Comparison of ENCODE assay signal across 8 cellular contexts in the genomic region with DNA sequence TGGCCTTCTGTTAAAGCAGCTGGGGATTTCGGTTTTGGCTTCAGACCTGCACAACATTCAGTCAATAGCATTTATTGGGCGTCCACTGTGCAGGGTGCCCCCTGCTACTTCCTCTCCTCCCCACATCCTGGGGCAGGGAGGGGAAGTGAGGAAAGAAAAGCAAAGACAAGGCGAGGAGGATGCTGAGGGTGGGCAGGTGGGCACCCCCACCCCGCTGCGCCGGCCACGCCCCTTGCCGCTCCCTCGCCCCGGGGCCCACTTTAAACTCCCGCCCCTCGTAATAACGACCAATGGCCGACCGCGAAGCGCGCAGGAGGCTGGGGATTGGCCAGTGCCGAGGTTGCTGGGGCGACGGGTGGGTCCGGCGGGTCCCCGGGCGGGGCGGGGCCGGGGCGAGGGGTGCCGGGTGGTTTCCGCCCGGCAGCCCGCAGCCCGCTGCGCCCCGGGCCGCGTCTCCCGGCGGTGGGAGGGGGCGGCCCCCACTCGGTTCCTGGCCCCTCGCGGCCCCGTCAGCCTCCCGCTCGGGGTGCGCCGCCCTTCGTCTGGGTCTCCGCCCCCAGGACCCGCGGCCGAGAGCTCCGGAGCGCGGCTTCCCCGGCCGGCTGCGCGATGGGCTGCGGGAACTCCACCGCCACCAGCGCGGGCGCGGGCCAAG. TPM values are rescaled to one million over a fixed set of nuclear protein-coding genes. Genes with fewer than 3 reads are reported as not detected.
A peak's percentile ranks its signal among the peaks of the same experiment; 100 is the strongest.
DNase-seq lines count a peak whose midpoint lies in the region; ATAC-seq, FAIRE-seq and TF ChIP-seq lines count a peak whose summit lies in the region.

Gene C12orf75 (plus strand): TSS at position 409 of the 655 bp plus-strand sequence. CDS start 201 bp downstream, at position 610.

- ATAC-seq in HG03432 (IDR thresholded peaks at IDR 0.05; ENCODE audit: unreplicated experiment) (peak; percentile 90), left lobe of liver (peak; percentile 84)

- peak within 1 kb of the TSS; percentile 66 to 68 for H3K27ac ChIP-seq in coronary artery

- POLR2A ChIA-PET in BJ (lab: Charles Lee), result interaction anchor here (0.6 to 0.7 kb wide), 2 partner anchors 104 to 131 kb away, joined by 3 read pairs; no protein-coding TSS in a partner anchor

- H3K4me3 ChIP-seq in BJ (ENCODE audit: low read depth, low read length) (peak within 1 kb of the TSS; percentile 95), coronary artery (peak within 1 kb of the TSS; percentile 84)

- FAIRE-seq in GM19239 (lab: Jason Lieb, UNC), result peak; percentile 92

- DNase-seq in BJ (ENCODE audit: low read depth) (no peak), GM19239 (ENCODE audit: insufficient read length, low spot score) (peak; percentile 75), NCI-H510A (lab: John Stamatoyannopoulos, UW) (peak; percentile 69), coronary artery (ENCODE audit: low spot score) (no peak), left lobe of liver (ENCODE audit: low spot score) (peak; percentile 52)
- peak; percentile 90 for DNase-seq in activated CD4-positive, alpha-beta T cell treated with anti-CD3 and anti-CD28 coated beads for 48 hours
- DNase-seq in stimulated activated CD4-positive, alpha-beta T cell treated with anti-CD3 and anti-CD28 coated beads, Interleukin-2, amount 100 ng/mL, for 4 hours (ENCODE audit: low read depth), result peak; percentile 72

- CTCF ChIA-PET in BJ (lab: Yijun Ruan, JAX), result interaction anchor here (0.6 to 1.7 kb wide), 3 partner anchors 10 to 53 kb away, joined by 3 to 5 read pairs (median 4); no protein-coding TSS in a partner anchor

- no peaks in the 10 kb centered on the region for H3K27me3 ChIP-seq in BJ (ENCODE audit: control insufficient read depth, insufficient read depth, low read length)

- H3K36me3 ChIP-seq in BJ (ENCODE audit: control insufficient read depth, insufficient read depth, low read length), result no peaks in the 10 kb centered on the region

- TF ChIP-seq CTCF in BJ (IDR thresholded peaks at IDR 0.05; ENCODE audit: insufficient read depth, low read depth, low read length) (no peak), coronary artery (IDR thresholded peaks at IDR 0.05) (no peak)

RNA-seq across cellular contexts. Expression of gene C12orf75, which starts in this region (rescaled TPM):
- polyA plus RNA-seq in BJ (2011; rRNA removed), result 365 and 674 TPM in 2 replicates
- polyA minus RNA-seq in BJ (2011; rRNA and poly(A)+ RNA removed), result 66.1 and 73.6 TPM in 2 replicates
- 1.4 TPM for total RNA-seq in left lobe of liver

Comparison
In these comparisons a context has a peak if more than half of its experiments do, and no peak if none do; other contexts are left out.
1. DNase-seq: peak in GM19239 (single experiment), NCI-H510A (single experiment), activated CD4-positive, alpha-beta T cell treated with anti-CD3 and anti-CD28 coated beads for 48 hours (single experiment), left lobe of liver (single experiment) and stimulated activated CD4-positive, alpha-beta T cell treated with anti-CD3 and anti-CD28 coated beads, Interleukin-2, amount 100 ng/mL, for 4 hours (single experiment); none in BJ (single experiment) and coronary artery (single experiment).